ENCODE assay signal across 11 cellular contexts in the genomic region with DNA sequence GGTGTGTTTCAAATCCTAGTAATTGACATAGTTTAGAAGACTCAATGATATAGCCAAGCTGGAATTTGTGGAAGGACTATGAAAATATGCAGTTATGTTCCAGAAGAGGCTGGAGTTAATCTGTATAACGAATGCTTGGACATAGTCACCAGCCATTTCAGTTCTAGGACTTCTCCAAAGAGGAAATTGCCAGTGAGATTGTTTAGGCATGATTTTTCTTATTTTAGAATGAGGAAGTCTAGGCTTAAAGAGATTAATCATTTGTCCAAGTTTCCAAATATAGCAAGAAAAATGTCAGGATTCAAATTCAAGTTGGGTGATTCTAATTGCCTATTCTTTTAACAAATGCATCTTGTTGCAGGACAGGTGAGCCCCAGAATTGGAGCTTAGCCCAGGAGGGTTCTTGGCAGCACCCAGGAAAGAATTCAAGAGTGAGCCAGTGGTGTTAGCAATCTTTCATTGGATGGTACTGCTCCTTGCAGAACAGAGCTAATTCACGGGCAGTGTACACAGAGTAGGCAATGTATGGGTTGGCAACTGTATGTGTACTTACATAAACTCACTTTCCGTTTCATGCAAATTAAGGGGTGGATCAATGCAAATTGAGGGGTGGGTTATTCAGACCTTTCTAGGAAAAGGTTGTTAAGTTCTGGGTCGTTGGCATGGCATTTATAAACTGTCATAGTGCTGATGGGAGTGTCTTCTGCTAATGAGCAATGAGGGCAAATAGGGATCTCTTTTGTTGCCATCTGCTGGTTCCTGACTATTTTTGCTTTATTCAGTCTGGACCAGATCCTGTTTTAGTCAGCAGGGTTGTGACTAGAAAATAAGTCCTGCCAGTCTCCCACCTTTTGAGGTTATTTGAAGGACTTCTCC.
A peak's percentile ranks its signal among the peaks of the same experiment; 100 is the strongest.
DNase-seq lines count a peak whose midpoint lies in the region; ATAC-seq and TF ChIP-seq lines count a peak whose summit lies in the region.
"Had no signal": no experiment of that assay in that cellular context is flagged by ENCODE, and none has a peak within 500 bp of the region (broad histone marks: within the 10 kb centered on the region; RNA-seq: fewer than 3 reads in every experiment).

No MANE protein-coding gene starts in this region.

- H3K27me3 ChIP-seq in body of pancreas, result no peaks in the 10 kb centered on the region
- no peaks in the 10 kb centered on the region for H3K27me3 ChIP-seq in smooth muscle cell (ENCODE audit: low read depth)
- no peaks in the 10 kb centered on the region for H3K27me3 ChIP-seq in aorta (ENCODE audit: control insufficient read depth in 1 of 2, insufficient read depth in 2 of 2, low read length in 1 of 2)

- WGBS in body of pancreas, 2 donors, result 13 to 20% methylated on average over 4 of the region's 4 CpGs
- whole genome bisulfite sequencing in smooth muscle cell (ENCODE audit: low lambda C conversion rate), result 69% methylated on average over 4 of the region's 4 CpGs
- WGBS in aorta, 2 donors, result 2 to 6% methylated on average over 4 of the region's 4 CpGs

- TF ChIP-seq CTCF in body of pancreas (IDR thresholded peaks at IDR 0.05) (no peak), smooth muscle cell (IDR thresholded peaks at IDR 0.05; ENCODE audit: borderline replicate concordance, insufficient read depth, poor library complexity, severe bottlenecking) (no peak)

- ATAC-seq in body of pancreas (peak; percentile 21), HG03354 (IDR thresholded peaks at IDR 0.05; ENCODE audit: poor library complexity, severe bottlenecking, unreplicated experiment) (no peak), aorta (ENCODE audit: low FRiP score) (no peak)
- ATAC-seq: activated CD8-positive, alpha-beta T cell treated with anti-CD3 and anti-CD28 coated beads, Interleukin-2, amount 10 ng/mL, durations not matched to agents 7 days and 5 days; lower lobe of right lung had no signal

- DNase-seq in NCI-H82 (lab: John Stamatoyannopoulos, UW) (peak; percentile 45), NCI-H82 treated with DMSO at 0.1 percent for 48 hours (lab: John Stamatoyannopoulos, UW; ENCODE audit: unreplicated experiment) (no peak), NCI-H226 (peak; percentile 31), body of pancreas (peak in 2 of 4 donors; percentile 6 to 17), smooth muscle cell (lab: John Stamatoyannopoulos, UW; ENCODE audit: unreplicated experiment) (no peak), aorta (no peak), RPMI8226 (no peak)
- DNase-seq: activated CD8-positive, alpha-beta T cell treated with anti-CD3 and anti-CD28 coated beads, Interleukin-2, amount 10 ng/mL, durations not matched to agents 7 days and 5 days; CD4-positive, alpha-beta T cell; lower lobe of right lung had no signal

- peaks cover 5% of the 10 kb centered on the region for H3K4me1 ChIP-seq in body of pancreas
- no peaks in the 10 kb centered on the region for H3K4me1 ChIP-seq in smooth muscle cell (ENCODE audit: low read depth)
- peaks cover 0 to 4% of the 10 kb centered on the region in 2 donors for H3K4me1 ChIP-seq in aorta (ENCODE audit: control insufficient read depth in 1 of 2, insufficient read depth in 2 of 2, low read length in 2 of 2)
- H3K4me1 ChIP-seq: lower lobe of right lung had no signal

- no peak overlapping the region for H3K4me2 ChIP-seq in smooth muscle cell

- H3K4me3 ChIP-seq in body of pancreas (no peak overlapping the region), smooth muscle cell (no peak overlapping the region), aorta (ENCODE audit: low read length in 2 of 2) (no peak overlapping the region)
- H3K4me3 ChIP-seq: lower lobe of right lung had no signal

- no peaks in the 10 kb centered on the region for H3K79me2 ChIP-seq in smooth muscle cell (ENCODE audit: low read depth)

- H3K36me3 ChIP-seq in body of pancreas (replicated peaks in 1 of 2; ENCODE audit: insufficient read depth in 1 of 2, low read depth in 2 of 2), result no peaks in the 10 kb centered on the region
- no peaks in the 10 kb centered on the region for H3K36me3 ChIP-seq in smooth muscle cell (ENCODE audit: low read depth)
- no peaks in the 10 kb centered on the region for H3K36me3 ChIP-seq in aorta (ENCODE audit: control insufficient read depth in 1 of 2, insufficient read depth in 2 of 2, low read length in 1 of 2)
- H3K36me3 ChIP-seq: lower lobe of right lung had no signal

- H3F3A ChIP-seq in smooth muscle cell (ENCODE audit: low read depth), result no peaks in the 10 kb centered on the region

- H3K27ac ChIP-seq in body of pancreas (no peak overlapping the region), smooth muscle cell (ENCODE audit: low read depth) (peak overlapping the region; percentile 27), aorta (ENCODE audit: low read depth in 1 of 2, low read length in 2 of 2) (peak overlapping the region in 1 of 2 donors; percentile 71)
- H3K27ac ChIP-seq: lower lobe of right lung had no signal

- no peak overlapping the region for H3K9ac ChIP-seq in smooth muscle cell (ENCODE audit: low read depth)

- no peak for TF ChIP-seq POLR2A in body of pancreas (IDR thresholded peaks at IDR 0.05)

- H4K20me1 ChIP-seq in smooth muscle cell (ENCODE audit: low read depth), result no peaks in the 10 kb centered on the region

- peak overlapping the region; percentile 28 for H2AFZ ChIP-seq in smooth muscle cell (ENCODE audit: low read depth)

- intact Hi-C loops in body of pancreas (cut with DNase I), result no loop called here
- intact Hi-C loops in aorta (cut with DNase I), result no loop called here

- H3K9me3 ChIP-seq in body of pancreas, result peaks cover 0 to 2% (median 0%) of the 10 kb centered on the region in 3 donors
- no peaks in the 10 kb centered on the region for H3K9me3 ChIP-seq in smooth muscle cell (replicated peaks; ENCODE audit: low read depth)
- H3K9me3 ChIP-seq in aorta (ENCODE audit: control insufficient read depth, low read length), result no peaks in the 10 kb centered on the region
- H3K9me3 ChIP-seq: lower lobe of right lung had no signal

Comparison
In these comparisons a context has a peak if more than half of its experiments do, and no peak if none do; other contexts are left out.
1. DNase-seq: peak in NCI-H82 (single experiment) and NCI-H226 (single experiment); none in NCI-H82 treated with DMSO at 0.1 percent for 48 hours (single experiment), smooth muscle cell (single experiment), aorta (0 of 2) and RPMI8226 (single experiment).